ENCODE assay signal across 28 cellular contexts in the genomic region with DNA sequence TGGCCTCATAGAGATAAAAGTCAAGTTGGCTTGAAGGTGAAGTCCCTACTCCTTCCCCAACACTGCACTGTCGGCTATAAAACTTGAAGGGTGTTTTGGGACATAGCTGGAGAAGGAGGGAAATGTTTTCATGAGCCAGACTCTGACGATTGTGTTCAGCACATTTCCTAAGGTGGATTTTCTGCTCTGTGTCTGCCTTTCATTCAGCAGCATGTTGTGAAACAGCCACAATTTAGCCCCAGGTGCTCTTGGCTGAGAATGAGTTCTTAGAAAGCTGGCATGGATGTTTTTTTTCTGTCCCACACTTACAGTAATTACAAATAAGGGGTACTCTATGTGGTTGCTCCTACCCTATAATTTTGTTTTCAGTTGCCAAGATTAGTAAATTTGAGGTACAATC.
"Had no signal": no experiment of that assay in that cellular context is flagged by ENCODE, and none has a peak within 500 bp of the region (broad histone marks: within the 10 kb centered on the region; RNA-seq: fewer than 3 reads in every experiment).

No MANE protein-coding gene starts in this region.

- H3K36me3 ChIP-seq: adrenal gland, heart left ventricle, lower lobe of right lung, stomach, thyroid gland, upper lobe of left lung, vagina had no signal

- H3K4me1 Mint-ChIP-seq: activated CD4-positive, alpha-beta T cell treated with anti-CD3 and anti-CD28 coated beads, Interleukin-2, amount 10 ng/mL, durations not matched to agents 24 days and 14 days; activated naive CD8-positive, alpha-beta T cell treated with anti-CD3 and anti-CD28 coated beads for 36 hours had no signal

- H3K9me3 ChIP-seq: adrenal gland, body of pancreas, heart left ventricle, lower lobe of right lung, mucosa of descending colon, stomach, thyroid gland, upper lobe of left lung, vagina had no signal

- H3K4me3 ChIP-seq: adrenal gland, body of pancreas, coronary artery, heart left ventricle, lower lobe of right lung, mucosa of descending colon, stomach, thyroid gland, upper lobe of left lung, vagina had no signal

- H3K27me3 ChIP-seq: adrenal gland, body of pancreas, stomach, thyroid gland, upper lobe of left lung, vagina had no signal

- H3K4me3 Mint-ChIP-seq: activated CD4-positive, alpha-beta memory T cell treated with anti-CD3 and anti-CD28 coated beads for 36 hours; activated CD4-positive, alpha-beta T cell treated with anti-CD3 and anti-CD28 coated beads, Interleukin-2, amount 10 ng/mL, durations not matched to agents 24 days and 14 days; activated naive CD4-positive, alpha-beta T cell treated with anti-CD3 and anti-CD28 coated beads for 36 hours; activated naive CD8-positive, alpha-beta T cell treated with anti-CD3 and anti-CD28 coated beads for 36 hours; activated T-helper 1 cell treated with anti-CD3 and anti-CD28 coated beads, Interleukin-12 subunit alpha, Interleukin-12 subunit beta, Interleukin-2, Interleukin-4 antibody, amounts not matched to agents 30 ng/mL and 10 ng/mL and 1 ng/mL, durations not matched to agents 14 hours and 24 hours and 36 hours; effector memory CD8-positive, alpha-beta T cell; natural killer cell treated with Interleukin-12 subunit alpha and Interleukin-12 subunit beta and Interleukin-15 and Interleukin-18, amount 100 ng/mL, for 72 hours; stimulated activated naive B cell treated with anti-CD40 and anti-IgM and Interleukin-4, amounts not matched to agents 10 μg/mL and 1 μg/mL and 100 μg/mL, for 72 hours had no signal

- H3K9me3 Mint-ChIP-seq: activated CD4-positive, alpha-beta memory T cell treated with anti-CD3 and anti-CD28 coated beads for 36 hours; activated CD4-positive, alpha-beta T cell treated with anti-CD3 and anti-CD28 coated beads, Interleukin-2, amount 10 ng/mL, durations not matched to agents 24 days and 14 days; activated naive CD4-positive, alpha-beta T cell treated with anti-CD3 and anti-CD28 coated beads for 36 hours; activated naive CD8-positive, alpha-beta T cell treated with anti-CD3 and anti-CD28 coated beads for 36 hours; activated T-helper 1 cell treated with anti-CD3 and anti-CD28 coated beads, Interleukin-12 subunit alpha, Interleukin-12 subunit beta, Interleukin-2, Interleukin-4 antibody, amounts not matched to agents 30 ng/mL and 10 ng/mL and 1 ng/mL, durations not matched to agents 14 hours and 24 hours and 36 hours; effector memory CD8-positive, alpha-beta T cell; natural killer cell treated with Interleukin-12 subunit alpha and Interleukin-12 subunit beta and Interleukin-15 and Interleukin-18, amount 100 ng/mL, for 72 hours had no signal

- H3K36me3 Mint-ChIP-seq: activated CD4-positive, alpha-beta memory T cell treated with anti-CD3 and anti-CD28 coated beads for 36 hours; activated naive CD8-positive, alpha-beta T cell treated with anti-CD3 and anti-CD28 coated beads for 36 hours; natural killer cell treated with Interleukin-12 subunit alpha and Interleukin-12 subunit beta and Interleukin-15 and Interleukin-18, amount 100 ng/mL, for 72 hours; stimulated activated naive B cell treated with anti-CD40 and anti-IgM and Interleukin-4, amounts not matched to agents 10 μg/mL and 1 μg/mL and 100 μg/mL, for 72 hours had no signal

- H3K27ac Mint-ChIP-seq: activated CD4-positive, alpha-beta memory T cell treated with anti-CD3 and anti-CD28 coated beads for 36 hours; activated CD4-positive, alpha-beta T cell treated with anti-CD3 and anti-CD28 coated beads, Interleukin-2, amount 10 ng/mL, durations not matched to agents 24 days and 14 days; activated naive CD4-positive, alpha-beta T cell treated with anti-CD3 and anti-CD28 coated beads for 36 hours; activated naive CD8-positive, alpha-beta T cell treated with anti-CD3 and anti-CD28 coated beads for 36 hours; activated T-helper 1 cell treated with anti-CD3 and anti-CD28 coated beads, Interleukin-12 subunit alpha, Interleukin-12 subunit beta, Interleukin-2, Interleukin-4 antibody, amounts not matched to agents 30 ng/mL and 10 ng/mL and 1 ng/mL, durations not matched to agents 14 hours and 24 hours and 36 hours; effector memory CD8-positive, alpha-beta T cell; natural killer cell treated with Interleukin-12 subunit alpha and Interleukin-12 subunit beta and Interleukin-15 and Interleukin-18, amount 100 ng/mL, for 72 hours; stimulated activated naive B cell treated with anti-CD40 and anti-IgM and Interleukin-4, amounts not matched to agents 10 μg/mL and 1 μg/mL and 100 μg/mL, for 72 hours had no signal

- H3K27ac ChIP-seq: adrenal gland, body of pancreas, coronary artery, heart left ventricle, lower lobe of right lung, stomach, thyroid gland, upper lobe of left lung, vagina had no signal

- DNase-seq: activated CD4-positive, alpha-beta memory T cell treated with anti-CD3 and anti-CD28 coated beads for 36 hours; activated CD4-positive, alpha-beta T cell treated with anti-CD3 and anti-CD28 coated beads, Interleukin-2, amount 10 ng/mL, durations not matched to agents 24 days and 14 days; activated CD4-positive, CD25-positive, alpha-beta regulatory T cell treated with anti-CD3 and anti-CD28 coated beads, Interleukin-2, amount 50 U/mL, for 72 hours; activated CD8-positive, alpha-beta memory T cell treated with anti-CD3 and anti-CD28 coated beads, Interleukin-2, amount 50 U/mL, for 4 hours; activated effector memory CD4-positive, alpha-beta T cell treated with anti-CD3 and anti-CD28 coated beads, Interleukin-2, amount 50 U/mL, for 16 hours; activated naive CD4-positive, alpha-beta T cell treated with anti-CD3 and anti-CD28 coated beads for 36 hours; activated naive CD8-positive, alpha-beta T cell treated with anti-CD3 and anti-CD28 coated beads for 36 hours; activated T-cell treated with anti-CD3 and anti-CD28 coated beads, Interleukin-2, amount 50 U/mL, for 1 hour; adrenal gland; aorta; body of pancreas; effector memory CD8-positive, alpha-beta T cell; heart left ventricle; kidney glomerular epithelial cell; lower lobe of right lung; mucosa of descending colon; right cardiac atrium; stimulated activated CD4-positive, alpha-beta T cell treated with anti-CD3 and anti-CD28 coated beads, Interleukin-15, amount 100 ng/mL, for 24 hours; stimulated activated CD4-positive, alpha-beta T cell treated with anti-CD3 and anti-CD28 coated beads, Interleukin-2, amount 100 ng/mL, for 24 hours; stimulated activated naive B cell treated with anti-CD40 and anti-IgM and Interleukin-4, amounts not matched to agents 10 μg/mL and 1 μg/mL and 100 μg/mL, for 72 hours; stomach; T1000; thyroid gland; upper lobe of left lung had no signal

- H3K4me1 ChIP-seq: adrenal gland, body of pancreas, heart left ventricle, lower lobe of right lung, thyroid gland, upper lobe of left lung, vagina had no signal
